23 cellular contexts compared by ENCODE assay signal in the genomic region with DNA sequence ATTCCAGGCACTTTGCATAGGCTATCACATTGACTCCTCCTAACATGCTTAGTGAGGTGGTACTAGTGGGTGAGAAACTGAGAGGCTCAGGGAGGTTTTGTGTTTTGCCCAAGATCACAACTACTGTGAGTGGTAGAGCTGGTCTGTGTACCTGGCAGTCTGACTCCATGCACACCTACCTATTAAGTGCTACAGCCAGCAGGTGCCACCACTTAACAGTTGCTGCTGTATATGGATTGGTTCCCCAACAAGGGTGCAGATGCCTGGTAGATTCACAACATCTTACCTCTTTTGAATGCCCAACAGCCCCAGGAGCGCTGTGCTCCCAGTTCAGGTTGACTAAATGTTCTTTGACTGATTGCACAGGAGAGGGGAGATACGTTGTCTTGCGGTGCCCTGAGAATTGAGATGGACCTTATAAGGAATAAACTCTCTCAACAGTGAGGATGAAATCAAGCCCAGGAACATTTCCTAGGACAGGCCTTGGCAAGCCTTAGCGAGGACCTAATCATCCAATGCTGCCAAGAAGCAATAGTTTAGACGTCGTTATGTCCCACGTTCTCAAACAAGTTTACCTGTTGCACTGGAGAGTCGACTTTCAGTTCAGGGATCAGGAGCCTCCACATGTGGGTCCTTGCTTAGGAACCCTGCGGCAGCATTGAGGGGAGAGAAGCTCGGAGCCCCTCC.
DNase-seq lines count a peak whose midpoint lies in the region; ATAC-seq and TF ChIP-seq lines count a peak whose summit lies in the region.
"Had no signal": no experiment of that assay in that cellular context is flagged by ENCODE, and none has a peak within 500 bp of the region (broad histone marks: within the 10 kb centered on the region; RNA-seq: fewer than 3 reads in every experiment).

No MANE protein-coding gene starts in this region.

- DNase-seq in PC-9 = peak in 1 of 2 experiments; percentile 39
- no peak for DNase-seq in esophagus squamous epithelium (lab: John Stamatoyannopoulos, UW)
- DNase-seq in prostate gland (ENCODE audit: low spot score) = peak; percentile 81
- DNase-seq in NCI-H2107 (lab: John Stamatoyannopoulos, UW) = no peak
- DNase-seq in T-helper 2 cell = no peak
- DNase-seq in omental fat pad (ENCODE audit: low spot score) = no peak
- DNase-seq: activated B cell treated with CpG ODN at 0.5 μM for 24 hours; activated CD4-positive, alpha-beta T cell treated with anti-CD3 and anti-CD28 coated beads, Interleukin-2, amount 50 U/mL, for 4 hours; activated CD8-positive, alpha-beta memory T cell treated with anti-CD3 and anti-CD28 coated beads, Interleukin-2, amount 50 U/mL, for 4 hours; brain microvascular endothelial cell; effector memory CD8-positive, alpha-beta T cell; GOT3; left cardiac atrium; mesendoderm; naive thymus-derived CD4-positive, alpha-beta T cell; NCI-H187 treated with DMSO at 0.1 percent for 48 hours; NCI-H446 treated with DMSO at 0.1 percent for 48 hours; stimulated activated CD4-positive, alpha-beta T cell treated with anti-CD3 and anti-CD28 coated beads, Interleukin-15, amount 100 ng/mL, for 24 hours; T1000 had no signal

- H3K79me2 ChIP-seq in PC-9 (ENCODE audit: low read depth) = peaks cover 14% of the 10 kb centered on the region; the same call in 1 of the 2 replicates
- H3K79me2 ChIP-seq: parathyroid adenoma had no signal

- no peaks in the 10 kb centered on the region for H4K20me1 ChIP-seq in PC-9 (ENCODE audit: insufficient read depth)

- peak overlapping the region; percentile 80 for H3K4me2 ChIP-seq in PC-9

- no peaks in the 10 kb centered on the region for H3K4me1 ChIP-seq in HEK293 (ENCODE audit: control insufficient read depth, insufficient read depth, low read length)
- peaks cover 85% of the 10 kb centered on the region for H3K4me1 ChIP-seq in PC-9 (replicated peaks; ENCODE audit: insufficient read depth)
- peaks cover 7 to 46% (median 15%) of the 10 kb centered on the region in 3 donors for H3K4me1 ChIP-seq in esophagus squamous epithelium
- H3K4me1 ChIP-seq in prostate gland (replicated peaks) = peaks cover 7% of the 10 kb centered on the region
- H3K4me1 ChIP-seq: parathyroid adenoma had no signal

- TF ChIP-seq CTCF in HEK293 (tag by site-specific recombination; IDR thresholded peaks at IDR 0.05) (no peak), PC-9 (conservative IDR thresholded peaks at IDR 0.05) (no peak), esophagus squamous epithelium (IDR thresholded peaks at IDR 0.05) (peak in 2 of 6 experiments; percentile 17 to 31), prostate gland (IDR thresholded peaks at IDR 0.05) (peak in 1 of 4 experiments; percentile 9), omental fat pad (IDR thresholded peaks at IDR 0.05) (no peak)

- POLR2A ChIA-PET in HEK293 (lab: Yijun Ruan, JAX) (no interaction called here), PC-9 (lab: Charles Lee; ENCODE audit: unreplicated experiment) (interaction anchor here (0.6 to 1.1 kb wide), 3 partner anchors 26 to 64 kb away, joined by 3 to 10 read pairs (median 3); no protein-coding TSS in a partner anchor)

- no peak overlapping the region for H2AFZ ChIP-seq in PC-9
- H2AFZ ChIP-seq: parathyroid adenoma had no signal

- BruUV-seq in PC-9 (replicated peaks; lab: Mats Ljungman, UMichigan) = no TSS peak

- H3K9me3 ChIP-seq in HEK293 (ENCODE audit: control insufficient read depth, insufficient read depth, low read depth, low read length) (no peaks in the 10 kb centered on the region), PC-9 (ENCODE audit: insufficient read depth, low read depth) (peaks cover 18% of the 10 kb centered on the region), esophagus squamous epithelium (peaks cover 0 to 11% (median 0%) of the 10 kb centered on the region in 3 donors), prostate gland (no peaks in the 10 kb centered on the region)

- no peak overlapping the region for H3K4me3 ChIP-seq in HEK293 (ENCODE audit: low read depth, low read length)
- H3K4me3 ChIP-seq in PC-9 = no peak overlapping the region
- no peak overlapping the region for H3K4me3 ChIP-seq in esophagus squamous epithelium
- H3K4me3 ChIP-seq in prostate gland = no peak overlapping the region
- H3K4me3 ChIP-seq: K562 had no signal

- no peaks in the 10 kb centered on the region for H3K9me2 ChIP-seq in PC-9 (ENCODE audit: insufficient read depth)

- intact Hi-C loops in PC-9 (cut with micrococcal nuclease; ENCODE audit: unreplicated experiment) (loop anchor here (1.0 to 10.0 kb wide), 2 partner anchors 57 to 656 kb away; no protein-coding TSS in a partner anchor), esophagus squamous epithelium (cut with DNase I) (no loop called here), prostate gland (cut with DNase I) (no loop called here)

- TF ChIP-seq POLR2A in esophagus squamous epithelium (IDR thresholded peaks at IDR 0.05) (no peak), prostate gland (IDR thresholded peaks at IDR 0.05) (no peak)

- CTCF ChIA-PET in HEK293 (lab: Yijun Ruan, JAX) (interaction anchor here (0.6 to 0.8 kb wide), 2 partner anchors 17 to 180 kb away, joined by 3 to 5 read pairs; no protein-coding TSS in a partner anchor), PC-9 (lab: Charles Lee) (interaction anchor here (0.7 kb wide), 1 partner anchor 104 kb away, joined by 3 read pairs; no protein-coding TSS in a partner anchor)

- 53 to 63% methylated on average over 6 to 10 of the region's 10 CpGs for WGBS in esophagus squamous epithelium, 2 donors
- WGBS in prostate gland = 29% methylated on average over 10 of the region's 10 CpGs

- H3F3A ChIP-seq in PC-9 (ENCODE audit: insufficient read depth, low read depth) = peaks cover 55% of the 10 kb centered on the region

- H3K36me3 ChIP-seq in HEK293 (ENCODE audit: control insufficient read depth in 2 of 2, insufficient read depth in 1 of 2, low read length in 2 of 2) (no peaks in the 10 kb centered on the region), PC-9 (ENCODE audit: low read depth) (no peaks in the 10 kb centered on the region), esophagus squamous epithelium (no peaks in the 10 kb centered on the region), prostate gland (no peaks in the 10 kb centered on the region)
- H3K36me3 ChIP-seq: brain microvascular endothelial cell had no signal

- ATAC-seq in GM18907 (IDR thresholded peaks at IDR 0.05; ENCODE audit: unreplicated experiment) (no peak), omental fat pad (ENCODE audit: low FRiP score) (no peak)
- ATAC-seq: effector memory CD8-positive, alpha-beta T cell; naive thymus-derived CD4-positive, alpha-beta T cell had no signal

- no peak overlapping the region for H3K27ac ChIP-seq in HEK293 (ENCODE audit: extremely low read depth, low read depth, low read length)
- peak overlapping the region; percentile 99 for H3K27ac ChIP-seq in PC-9
- H3K27ac ChIP-seq in esophagus squamous epithelium = peak overlapping the region; percentile 45 to 71 (median 55)
- peak overlapping the region; percentile 76 to 82 for H3K27ac ChIP-seq in prostate gland
- H3K27ac ChIP-seq: brain microvascular endothelial cell, parathyroid adenoma had no signal

- H3K27me3 ChIP-seq in PC-9 (ENCODE audit: insufficient read depth, low read depth) (no peaks in the 10 kb centered on the region), esophagus squamous epithelium (no peaks in the 10 kb centered on the region), prostate gland (replicated peaks; ENCODE audit: insufficient read depth) (no peaks in the 10 kb centered on the region)
- H3K27me3 ChIP-seq: brain microvascular endothelial cell had no signal

TF ChIP-seq in HEK293, 187 proteins besides CTCF, POLR2A, EP300 and RAD21:
- TF ChIP-seq SCRT2 (tag by site-specific recombination; IDR thresholded peaks at IDR 0.05) (peak; percentile 89), ZNF560 (tag by site-specific recombination; IDR thresholded peaks at IDR 0.05; ENCODE audit: borderline replicate concordance) (no peak), SCRT1 (tag by site-specific recombination; IDR thresholded peaks at IDR 0.05; ENCODE audit: borderline replicate concordance) (peak; percentile 73), ZIC2 (tag by site-specific recombination; IDR thresholded peaks at IDR 0.05) (no peak)
